9 cellular contexts compared by ENCODE assay signal in the genomic region with DNA sequence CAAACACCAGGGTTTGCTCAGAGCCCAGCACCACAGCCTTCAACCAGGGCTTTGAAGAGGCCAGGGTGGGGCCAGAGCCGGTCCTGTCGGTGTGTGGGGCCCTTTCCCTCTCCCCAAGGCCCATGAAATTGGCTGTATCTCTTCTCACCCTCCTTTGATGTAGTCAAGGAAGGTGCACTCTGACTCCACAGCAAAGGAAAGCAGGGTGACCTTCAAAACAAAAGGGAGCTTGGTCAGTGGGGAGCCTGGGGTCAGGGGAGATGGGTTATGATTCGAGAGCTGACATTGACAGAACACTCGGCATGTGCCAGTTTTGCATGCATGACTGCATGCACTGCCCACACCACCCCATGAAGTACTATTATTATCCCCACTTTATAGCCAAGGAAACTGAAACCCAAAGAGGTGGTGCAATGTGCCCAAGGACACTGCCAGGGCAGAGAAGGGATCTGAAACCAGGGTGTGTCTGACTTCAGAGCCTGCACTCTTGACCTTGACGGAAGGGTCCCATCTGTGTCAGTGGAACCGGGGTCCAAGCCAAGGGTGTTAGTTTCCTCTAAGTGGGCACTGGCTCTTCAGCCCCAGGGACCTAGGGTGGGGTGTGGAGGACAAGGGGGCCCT. TPM values are rescaled to one million over a fixed set of nuclear protein-coding genes. Genes with fewer than 3 reads are reported as not detected.
DNase-seq lines count a peak whose midpoint lies in the region; ATAC-seq and TF ChIP-seq lines count a peak whose summit lies in the region.
"Had no signal": no experiment of that assay in that cellular context is flagged by ENCODE, and none has a peak within 500 bp of the region (broad histone marks: within the 10 kb centered on the region; RNA-seq: fewer than 3 reads in every experiment).

No MANE protein-coding gene starts in this region.

- H3K4me3 Mint-ChIP-seq in central memory CD8-positive, alpha-beta T cell: no peak overlapping the region
- no peak overlapping the region for H3K4me3 Mint-ChIP-seq in CD4-positive, alpha-beta T cell
- H3K4me3 Mint-ChIP-seq: CD4-positive, CD25-positive, alpha-beta regulatory T cell had no signal

- no peaks in the 10 kb centered on the region for H3K9me3 Mint-ChIP-seq in central memory CD8-positive, alpha-beta T cell
- no peaks in the 10 kb centered on the region for H3K9me3 Mint-ChIP-seq in CD4-positive, alpha-beta T cell

- no peaks in the 10 kb centered on the region for H3K27me3 ChIP-seq in heart left ventricle
- H3K27me3 ChIP-seq in right atrium auricular region: no peaks in the 10 kb centered on the region
- no peaks in the 10 kb centered on the region for H3K27me3 ChIP-seq in thyroid gland
- H3K27me3 ChIP-seq in CD4-positive, alpha-beta T cell (ENCODE audit: control insufficient read depth, insufficient read depth, low read length): no peaks in the 10 kb centered on the region

- intact Hi-C loops in heart left ventricle (cut with DNase I): loop anchor here in 4 of 10 donors (2.0 to 10.0 kb wide), 3 partner anchors 62 to 328 kb away; no protein-coding TSS in a partner anchor
- intact Hi-C loops in thyroid gland (cut with DNase I): loop anchor here (10.0 kb wide), 1 partner anchor 328 kb away; no protein-coding TSS in a partner anchor
- intact Hi-C loops in CD4-positive, alpha-beta T cell (cut with DNase I, micrococcal nuclease): no loop called here

- TF ChIP-seq POLR2A in heart left ventricle (IDR thresholded peaks at IDR 0.05): no peak
- no peak for TF ChIP-seq POLR2A in thyroid gland (IDR thresholded peaks at IDR 0.05)

- peaks cover 0 to 67% (median 1%) of the 10 kb centered on the region in 12 donors for H3K4me1 ChIP-seq in heart left ventricle
- peaks cover 0 to 15% of the 10 kb centered on the region in 2 donors for H3K4me1 ChIP-seq in right atrium auricular region
- peaks cover 20 to 22% of the 10 kb centered on the region in 2 donors for H3K4me1 ChIP-seq in thyroid gland

- no peaks in the 10 kb centered on the region for H3K27me3 Mint-ChIP-seq in central memory CD8-positive, alpha-beta T cell
- H3K27me3 Mint-ChIP-seq in CD4-positive, alpha-beta T cell: no peaks in the 10 kb centered on the region
- H3K27me3 Mint-ChIP-seq: CD4-positive, CD25-positive, alpha-beta regulatory T cell had no signal

- POLR2A ChIA-PET in CD4-positive, alpha-beta T cell (lab: Charles Lee): interaction anchor here (1.1 kb wide), 1 partner anchor 127 kb away, joined by 3 read pairs; no protein-coding TSS in a partner anchor

- H3K27ac ChIP-seq in heart left ventricle (peak overlapping the region in 1 of 12 donors; percentile 52), right atrium auricular region (no peak overlapping the region), thyroid gland (peak overlapping the region in 2 of 3 donors; percentile 7 to 33)
- no peak overlapping the region for H3K27ac ChIP-seq in CD4-positive, alpha-beta T cell (ENCODE audit: low read depth, low read length)

- H3K9me3 ChIP-seq in heart left ventricle: peaks cover 0 to 23% (median 0%) of the 10 kb centered on the region in 12 donors
- H3K9me3 ChIP-seq in right atrium auricular region: no peaks in the 10 kb centered on the region
- no peaks in the 10 kb centered on the region for H3K9me3 ChIP-seq in thyroid gland
- H3K9me3 ChIP-seq in CD4-positive, alpha-beta T cell (ENCODE audit: control insufficient read depth, low read length): no peaks in the 10 kb centered on the region

- DNase-seq in heart left ventricle (no peak), right atrium auricular region (ENCODE audit: low spot score) (no peak), M059J (ENCODE audit: low read depth) (peak; percentile 39), thyroid gland (no peak), NCI-H1092 (lab: John Stamatoyannopoulos, UW) (no peak)
- DNase-seq in central memory CD8-positive, alpha-beta T cell (ENCODE audit: low spot score in 2 of 2): no peak
- DNase-seq in CD4-positive, alpha-beta T cell: no peak

- ATAC-seq in heart left ventricle: peak in 3 of 4 donors; percentile 25 to 58 (median 28)
- no peak for ATAC-seq in central memory CD8-positive, alpha-beta T cell (replicated peaks; ENCODE audit: extremely low read depth, poor library complexity, severe bottlenecking)
- ATAC-seq in CD4-positive, alpha-beta T cell (ENCODE audit: poor library complexity): no peak
- no peak for ATAC-seq in GM21825 (IDR thresholded peaks at IDR 0.05; ENCODE audit: unreplicated experiment)

- peaks cover 62% of the 10 kb centered on the region for H3K4me1 Mint-ChIP-seq in central memory CD8-positive, alpha-beta T cell
- H3K4me1 Mint-ChIP-seq in CD4-positive, alpha-beta T cell (ENCODE audit: low read depth): peaks cover 36% of the 10 kb centered on the region

- WGBS in heart left ventricle, 4 donors: 71 to 83% (median 80%) methylated on average over 3 to 6 of the region's 6 CpGs
- 42 to 46% methylated on average over 5 to 6 of the region's 6 CpGs for whole genome bisulfite sequencing in thyroid gland, 2 donors

- TF ChIP-seq CTCF in heart left ventricle (IDR thresholded peaks at IDR 0.05) (no peak), right atrium auricular region (IDR thresholded peaks at IDR 0.05) (no peak), thyroid gland (IDR thresholded peaks at IDR 0.05) (no peak)
- no peak for TF ChIP-seq CTCF in CD4-positive, alpha-beta T cell (IDR thresholded peaks at IDR 0.05)

- H3K4me3 ChIP-seq in heart left ventricle: no peak overlapping the region
- no peak overlapping the region for H3K4me3 ChIP-seq in right atrium auricular region
- H3K4me3 ChIP-seq in thyroid gland (replicated peaks in 1 of 3): no peak overlapping the region

- peaks cover 0 to 13% (median 0%) of the 10 kb centered on the region in 9 donors for H3K36me3 ChIP-seq in heart left ventricle
- no peaks in the 10 kb centered on the region for H3K36me3 ChIP-seq in right atrium auricular region
- no peaks in the 10 kb centered on the region for H3K36me3 ChIP-seq in thyroid gland

- peaks cover 9% of the 10 kb centered on the region for H3K36me3 Mint-ChIP-seq in central memory CD8-positive, alpha-beta T cell (ENCODE audit: insufficient read depth)
- H3K36me3 Mint-ChIP-seq in CD4-positive, alpha-beta T cell (ENCODE audit: low read depth): no peaks in the 10 kb centered on the region
- H3K36me3 Mint-ChIP-seq: CD4-positive, CD25-positive, alpha-beta regulatory T cell had no signal

- CTCF ChIA-PET in CD4-positive, alpha-beta T cell (lab: Charles Lee): interaction anchor here (0.5 to 2.8 kb wide), 4 partner anchors 46 to 77 kb away, joined by 3 to 7 read pairs (median 4); no protein-coding TSS in a partner anchor

- peak overlapping the region; percentile 93 for H3K27ac Mint-ChIP-seq in central memory CD8-positive, alpha-beta T cell (ENCODE audit: low read depth)
- H3K27ac Mint-ChIP-seq in CD4-positive, alpha-beta T cell: no peak overlapping the region

RNA-seq across cellular contexts. Expression of a gene that starts 55.4 kb away (rescaled TPM):
- total RNA-seq in heart left ventricle (under 1 TPM in 5 of 9 donors, not detected in 4; 0.06 to 0.32 (median 0.09) TPM), right atrium auricular region (under 1 TPM in 1 of 2 donors, not detected in 1; 0.12 TPM), thyroid gland (under 1 TPM in 1 of 4 donors, not detected in 3; 0.11 TPM)
- under 1 TPM in 1 of 2 donors, not detected in 1; 0.04 TPM for polyA plus RNA-seq in heart left ventricle
- not detected in 2 replicates for total RNA-seq in M059J (2014; rRNA removed; shearing (Covaris generic))
- under 1 TPM; 0.22 TPM for total RNA-seq in CD4-positive, alpha-beta T cell
- polyA plus RNA-seq: CD4-positive, CD25-positive, alpha-beta regulatory T cell had no signal

Comparison
In these comparisons a context has a peak if more than half of its experiments do, and no peak if none do; other contexts are left out.
1. ATAC-seq: peak in heart left ventricle (3 of 4); none in central memory CD8-positive, alpha-beta T cell (single experiment), CD4-positive, alpha-beta T cell (single experiment) and GM21825 (single experiment).
2. H3K27ac ChIP-seq: peak in thyroid gland (2 of 3); none in right atrium auricular region (0 of 2) and CD4-positive, alpha-beta T cell (single experiment).